Comparison of ENCODE assay signal across 26 cellular contexts in genomic region chr3:142929890-142930289, GRCh38. TPM values are rescaled to one million over a fixed set of nuclear protein-coding genes. Genes with fewer than 3 reads are reported as not detected.
"Had no signal": no experiment of that assay in that cellular context is flagged by ENCODE, and none has a peak within 500 bp of the region (broad histone marks: within the 10 kb centered on the region; RNA-seq: fewer than 3 reads in every experiment).

No MANE protein-coding gene starts in this region.

- H3K4me1 ChIP-seq: adrenal gland, SJCRH30 had no signal

- DNase-seq: activated gamma-delta T cell; activated naive CD8-positive, alpha-beta T cell treated with anti-CD3 and anti-CD28 coated beads, Interleukin-2, amount 10 ng/mL, durations not matched to agents 7 days and 5 days; activated T-cell treated with anti-CD3 and anti-CD28 coated beads, Interleukin-2, amount 50 U/mL, for 24 hours; anterior cingulate cortex; caudate nucleus; NCI-H1092 treated with DMSO at 0.1 percent for 48 hours; NCI-H187; NCI-H2107; NCI-H510A; NCI-H774; T1000 had no signal

- H3K9ac ChIP-seq: KMS-11 had no signal

- H3K36me3 ChIP-seq: adrenal gland, SJCRH30, WERI-Rb-1 had no signal

- H3K27ac ChIP-seq: adrenal gland, KMS-11, SJCRH30, SK-N-MC, WERI-Rb-1 had no signal

- H3K4me2 ChIP-seq: KMS-11 had no signal

- H3K9me3 ChIP-seq: adrenal gland, SJCRH30 had no signal

- H3K4me3 ChIP-seq: adrenal gland, SJCRH30, SK-N-MC had no signal

- H3K27me3 ChIP-seq: adrenal gland, SJCRH30 had no signal

RNA-seq across cellular contexts. Expression of gene PAQR9, which starts 33.6 kb away (rescaled TPM):
- total RNA-seq: activated CD4-positive, alpha-beta T cell treated with anti-CD3 and anti-CD28 coated beads, Interleukin-2, amount 10 ng/mL, durations not matched to agents 24 days and 14 days; activated CD8-positive, alpha-beta memory T cell treated with anti-CD3 and anti-CD28 coated beads for 36 hours; activated CD8-positive, alpha-beta T cell treated with anti-CD3 and anti-CD28 coated beads for 36 hours; activated naive CD8-positive, alpha-beta T cell treated with anti-CD3 and anti-CD28 coated beads, Interleukin-2, amount 10 ng/mL, durations not matched to agents 7 days and 5 days; activated T-helper 2 cell treated with anti-CD3 and anti-CD28 coated beads, Interferon-gamma antibody, Interleukin-2, Interleukin-4, amounts not matched to agents 10 μg/mL and 5 μg/mL and 100 μg/mL, durations not matched to agents 14 hours and 24 hours and 36 hours; bronchial epithelial cell; LHCN-M2; OCI-LY7; RPMI7951; T-helper 1 cell treated with Interleukin-12 subunit alpha and Interleukin-12 subunit beta and Interleukin-4 antibody, amounts not matched to agents 30 ng/mL and 1 ng/mL, for 36 hours; T-helper 2 cell treated with Interferon-gamma antibody and Interleukin-4, amounts not matched to agents 100 ng/mL and 5 ng/mL, for 36 hours had no signal

RNA-seq across cellular contexts. Expression of gene PCOLCE2, which starts 41.0 kb away (rescaled TPM):
- total RNA-seq: activated naive CD8-positive, alpha-beta T cell treated with anti-CD3 and anti-CD28 coated beads, Interleukin-2, amount 10 ng/mL, durations not matched to agents 7 days and 5 days; activated T-helper 2 cell treated with anti-CD3 and anti-CD28 coated beads, Interferon-gamma antibody, Interleukin-2, Interleukin-4, amounts not matched to agents 10 μg/mL and 5 μg/mL and 100 μg/mL, durations not matched to agents 14 hours and 24 hours and 36 hours; OCI-LY7; T-helper 2 cell treated with Interferon-gamma antibody and Interleukin-4, amounts not matched to agents 100 ng/mL and 5 ng/mL, for 36 hours had no signal
